Comparison of ENCODE assay signal across 16 cellular contexts in genomic region chr12:38736821-38737220, GRCh38.
DNase-seq lines count a peak whose midpoint lies in the region; ATAC-seq, FAIRE-seq and TF ChIP-seq lines count a peak whose summit lies in the region.
"Had no signal": no experiment of that assay in that cellular context is flagged by ENCODE, and none has a peak within 500 bp of the region (broad histone marks: within the 10 kb centered on the region; RNA-seq: fewer than 3 reads in every experiment).

No MANE protein-coding gene starts in this region.

- peak; percentile 29 to 53 for DNase-seq in cardiac fibroblast (ENCODE audit: low read depth in 2 of 2)
- peak; percentile 50 for DNase-seq in fibroblast of pulmonary artery (ENCODE audit: low read depth)
- peak; percentile 8 for DNase-seq in non-pigmented ciliary epithelial cell (ENCODE audit: low read depth)
- DNase-seq in esophagus squamous epithelium (lab: John Stamatoyannopoulos, UW), result no peak
- DNase-seq in DMS53 treated with DMSO at 0.1 percent for 48 hours (lab: John Stamatoyannopoulos, UW; ENCODE audit: unreplicated experiment), result no peak
- no peak for DNase-seq in PC-3
- DNase-seq: CD8-positive, alpha-beta T cell; COR-L47; HCEC 1CT; HFFc6 had no signal

- CTCF ChIA-PET in PC-3 (lab: Charles Lee), result no interaction called here

- H2AFZ ChIP-seq in PC-3 (ENCODE audit: low read length), result no peak overlapping the region

- H3K9me3 ChIP-seq in esophagus squamous epithelium (no peaks in the 10 kb centered on the region), PC-3 (ENCODE audit: low read length) (no peaks in the 10 kb centered on the region)

- H3K4me3 ChIP-seq in cardiac fibroblast (replicated peaks in 1 of 2; ENCODE audit: low read depth in 2 of 2, low read length in 2 of 2) (no peak overlapping the region), fibroblast of pulmonary artery (replicated peaks; ENCODE audit: low read depth, low read length) (no peak overlapping the region), esophagus squamous epithelium (no peak overlapping the region), PC-3 (ENCODE audit: low read length) (no peak overlapping the region)

- H3K9me2 ChIP-seq in PC-3 (replicated peaks; ENCODE audit: low read length), result no peaks in the 10 kb centered on the region

- peak; percentile 39 for FAIRE-seq in G401.6 (lab: Jason Lieb, UNC)
- FAIRE-seq: GM12891, GM19239, H1 had no signal

- no peak for TF ChIP-seq POLR2A in esophagus squamous epithelium (IDR thresholded peaks at IDR 0.05)

- intact Hi-C loops in esophagus squamous epithelium (cut with DNase I), result no loop called here
- intact Hi-C loops in PC-3 (cut with micrococcal nuclease), result loop anchor here (10.0 kb wide), 1 partner anchor 158 kb away; no protein-coding TSS in a partner anchor

- H3K79me2 ChIP-seq in PC-3 (ENCODE audit: low read length), result no peaks in the 10 kb centered on the region

- H3K27ac ChIP-seq in esophagus squamous epithelium (no peak overlapping the region), PC-3 (ENCODE audit: low read length) (no peak overlapping the region)
- H3K27ac ChIP-seq: 22Rv1 had no signal

- POLR2A ChIA-PET in PC-3 (lab: Charles Lee; ENCODE audit: unreplicated experiment), result no interaction called here

- no peaks in the 10 kb centered on the region for H3F3A ChIP-seq in PC-3 (ENCODE audit: low read length, unreplicated experiment)

- no TSS peak for BruUV-seq in PC-3 (replicated peaks; lab: Mats Ljungman, UMichigan)

- no peak for TF ChIP-seq CTCF in cardiac fibroblast (IDR thresholded peaks at IDR 0.05; ENCODE audit: low read depth, low read length)
- TF ChIP-seq CTCF in fibroblast of pulmonary artery (IDR thresholded peaks at IDR 0.05; ENCODE audit: low read length, missing control alignments), result no peak
- no peak for TF ChIP-seq CTCF in esophagus squamous epithelium (IDR thresholded peaks at IDR 0.05)
- TF ChIP-seq CTCF in PC-3 (conservative IDR thresholded peaks at IDR 0.05; ENCODE audit: low read depth, low read length), result no peak

- H3K4me2 ChIP-seq in PC-3 (ENCODE audit: low read length), result no peak overlapping the region

- H4K20me1 ChIP-seq in PC-3 (ENCODE audit: low read length), result no peaks in the 10 kb centered on the region

- no peaks in the 10 kb centered on the region for H3K4me1 ChIP-seq in esophagus squamous epithelium
- no peaks in the 10 kb centered on the region for H3K4me1 ChIP-seq in PC-3 (ENCODE audit: insufficient read depth, low read length)

- WGBS in esophagus squamous epithelium, 2 donors, result 63 to 74% methylated on average over 3 of the region's 3 CpGs

- H3K27me3 ChIP-seq in esophagus squamous epithelium (no peaks in the 10 kb centered on the region), PC-3 (ENCODE audit: low read length) (no peaks in the 10 kb centered on the region)

- H3K36me3 ChIP-seq in esophagus squamous epithelium, result no peaks in the 10 kb centered on the region
- H3K36me3 ChIP-seq in PC-3 (ENCODE audit: low read depth, low read length), result no peaks in the 10 kb centered on the region

- ATAC-seq in GM18909 (IDR thresholded peaks at IDR 0.05; ENCODE audit: poor library complexity, unreplicated experiment), result no peak
- ATAC-seq in PC-3, result no peak
- ATAC-seq: CD8-positive, alpha-beta T cell had no signal

- H3K9ac ChIP-seq in PC-3 (ENCODE audit: low read length), result no peak overlapping the region

Comparison
In these comparisons a context has a peak if more than half of its experiments do, and no peak if none do; other contexts are left out.
1. DNase-seq: peak in cardiac fibroblast (2 of 2), fibroblast of pulmonary artery (single experiment) and non-pigmented ciliary epithelial cell (single experiment); none in esophagus squamous epithelium (single experiment), DMS53 treated with DMSO at 0.1 percent for 48 hours (single experiment) and PC-3 (single experiment).